Comparison of ENCODE assay signal across 24 cellular contexts in the genomic region with DNA sequence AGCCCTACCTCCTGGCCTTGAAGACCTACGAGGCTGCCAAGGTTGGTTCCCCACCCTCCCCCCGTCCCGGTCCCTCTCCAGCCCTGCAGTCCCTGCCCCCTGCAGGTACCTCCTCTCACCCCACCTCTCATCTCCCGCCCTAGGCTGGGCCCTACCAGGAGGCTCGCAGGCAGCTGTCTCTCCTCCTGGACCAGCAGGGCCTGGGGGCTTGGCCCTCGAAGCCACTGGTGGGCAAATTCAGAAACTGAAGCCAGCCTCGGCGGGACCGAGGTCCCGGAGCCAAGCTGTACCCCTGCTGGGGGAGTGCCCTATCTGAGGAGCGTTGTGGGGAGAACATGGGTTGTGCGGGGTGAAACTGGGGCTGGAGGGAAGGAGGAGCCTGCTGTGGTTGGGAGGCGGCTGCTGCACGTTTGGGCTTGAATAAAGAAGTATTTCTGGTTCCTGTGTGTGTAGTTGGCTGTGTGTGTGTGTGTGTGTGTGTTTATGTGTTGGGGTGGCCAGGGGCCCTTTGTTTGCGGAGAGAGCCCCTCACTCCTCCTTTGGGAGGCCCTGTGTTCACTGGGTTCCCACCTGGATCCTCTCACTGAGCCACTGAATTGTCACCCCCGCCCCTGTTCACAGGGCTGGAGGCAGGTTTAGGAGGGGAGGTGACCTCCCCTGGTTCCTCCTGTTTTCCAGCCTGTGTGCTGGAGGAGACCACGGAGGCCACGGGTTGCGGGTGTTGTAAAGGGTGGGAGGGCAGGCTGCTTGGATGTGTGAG. TPM values are rescaled to one million over a fixed set of nuclear protein-coding genes. Genes with fewer than 3 reads are reported as not detected.
DNase-seq lines count a peak whose midpoint lies in the region; ATAC-seq and TF ChIP-seq lines count a peak whose summit lies in the region.
"Had no signal": no experiment of that assay in that cellular context is flagged by ENCODE, and none has a peak within 500 bp of the region (broad histone marks: within the 10 kb centered on the region; RNA-seq: fewer than 3 reads in every experiment).

No MANE protein-coding gene starts in this region.

- ATAC-seq in activated CD8-positive, alpha-beta T cell treated with anti-CD3 and anti-CD28 coated beads, Interleukin-2, amount 10 ng/mL, durations not matched to agents 7 days and 5 days = no peak
- no peak for ATAC-seq in activated CD8-positive, alpha-beta T cell treated with anti-CD3 and anti-CD28 coated beads for 36 hours
- ATAC-seq in esophagus mucosa = peak; percentile 78
- ATAC-seq: stimulated activated effector memory CD8-positive, alpha-beta T cell treated with anti-CD3 and anti-CD28 coated beads, Interleukin-12 subunit alpha, Interleukin-12 subunit beta, amount 100 ng/mL, for 72 hours had no signal

- H3K27ac Mint-ChIP-seq in activated CD8-positive, alpha-beta T cell treated with anti-CD3 and anti-CD28 coated beads, Interleukin-2, amount 10 ng/mL, durations not matched to agents 7 days and 5 days = peak overlapping the region; percentile 19
- no peak overlapping the region for H3K27ac Mint-ChIP-seq in activated CD8-positive, alpha-beta T cell treated with anti-CD3 and anti-CD28 coated beads for 36 hours
- H3K27ac Mint-ChIP-seq: IgD-negative memory B cell; stimulated activated effector memory CD8-positive, alpha-beta T cell treated with anti-CD3 and anti-CD28 coated beads, Interleukin-12 subunit alpha, Interleukin-12 subunit beta, amount 100 ng/mL, for 72 hours had no signal

- H3K36me3 ChIP-seq in urinary bladder (ENCODE audit: insufficient read depth) (no peaks in the 10 kb centered on the region), HAP-1 (replicated peaks) (no peaks in the 10 kb centered on the region)
- H3K36me3 ChIP-seq: tibial artery had no signal

- intact Hi-C loops in activated CD8-positive, alpha-beta T cell treated with anti-CD3 and anti-CD28 coated beads for 36 hours (cut with micrococcal nuclease) = no loop called here

- H3K27me3 Mint-ChIP-seq in activated CD8-positive, alpha-beta T cell treated with anti-CD3 and anti-CD28 coated beads, Interleukin-2, amount 10 ng/mL, durations not matched to agents 7 days and 5 days (ENCODE audit: low read depth) = peaks cover 2% of the 10 kb centered on the region
- H3K27me3 Mint-ChIP-seq in activated CD8-positive, alpha-beta T cell treated with anti-CD3 and anti-CD28 coated beads for 36 hours = no peaks in the 10 kb centered on the region

- 69% methylated on average over 19 of the region's 19 CpGs for whole genome bisulfite sequencing in urinary bladder

- in situ Hi-C loops in HAP-1 (cut with MboI; ENCODE audit: low sequenced_read_pairs) = no loop called here

- no peak for TF ChIP-seq CTCF in activated CD8-positive, alpha-beta T cell treated with anti-CD3 and anti-CD28 coated beads for 36 hours (IDR thresholded peaks at IDR 0.05)

- H3K4me3 Mint-ChIP-seq in activated CD8-positive, alpha-beta T cell treated with anti-CD3 and anti-CD28 coated beads, Interleukin-2, amount 10 ng/mL, durations not matched to agents 7 days and 5 days = no peak overlapping the region
- no peak overlapping the region for H3K4me3 Mint-ChIP-seq in activated CD8-positive, alpha-beta T cell treated with anti-CD3 and anti-CD28 coated beads for 36 hours
- H3K4me3 Mint-ChIP-seq: nephron progenitor cell; stimulated activated effector memory CD8-positive, alpha-beta T cell treated with anti-CD3 and anti-CD28 coated beads, Interleukin-12 subunit alpha, Interleukin-12 subunit beta, amount 100 ng/mL, for 72 hours had no signal

- H3K4me1 Mint-ChIP-seq in activated CD8-positive, alpha-beta T cell treated with anti-CD3 and anti-CD28 coated beads, Interleukin-2, amount 10 ng/mL, durations not matched to agents 7 days and 5 days (ENCODE audit: low read depth) = peaks cover 20% of the 10 kb centered on the region
- H3K4me1 Mint-ChIP-seq in activated CD8-positive, alpha-beta T cell treated with anti-CD3 and anti-CD28 coated beads for 36 hours (ENCODE audit: low read depth) = peaks cover 16% of the 10 kb centered on the region

- H3K9me3 Mint-ChIP-seq in activated CD8-positive, alpha-beta T cell treated with anti-CD3 and anti-CD28 coated beads, Interleukin-2, amount 10 ng/mL, durations not matched to agents 7 days and 5 days (ENCODE audit: insufficient read depth) = no peaks in the 10 kb centered on the region
- no peaks in the 10 kb centered on the region for H3K9me3 Mint-ChIP-seq in activated CD8-positive, alpha-beta T cell treated with anti-CD3 and anti-CD28 coated beads for 36 hours
- H3K9me3 Mint-ChIP-seq: IgD-negative memory B cell; nephron progenitor cell; stimulated activated effector memory CD8-positive, alpha-beta T cell treated with anti-CD3 and anti-CD28 coated beads, Interleukin-12 subunit alpha, Interleukin-12 subunit beta, amount 100 ng/mL, for 72 hours had no signal

- H3K36me3 Mint-ChIP-seq in activated CD8-positive, alpha-beta T cell treated with anti-CD3 and anti-CD28 coated beads, Interleukin-2, amount 10 ng/mL, durations not matched to agents 7 days and 5 days (ENCODE audit: low read depth) = no peaks in the 10 kb centered on the region
- H3K36me3 Mint-ChIP-seq in activated CD8-positive, alpha-beta T cell treated with anti-CD3 and anti-CD28 coated beads for 36 hours (ENCODE audit: low read depth) = no peaks in the 10 kb centered on the region
- H3K36me3 Mint-ChIP-seq: IgD-negative memory B cell; stimulated activated effector memory CD8-positive, alpha-beta T cell treated with anti-CD3 and anti-CD28 coated beads, Interleukin-12 subunit alpha, Interleukin-12 subunit beta, amount 100 ng/mL, for 72 hours had no signal

- no peak overlapping the region for H3K4me3 ChIP-seq in urinary bladder (ENCODE audit: low read depth, low read length)
- H3K4me3 ChIP-seq in HAP-1 = no peak overlapping the region
- H3K4me3 ChIP-seq: tibial artery had no signal

- DNase-seq in activated CD8-positive, alpha-beta T cell treated with anti-CD3 and anti-CD28 coated beads, Interleukin-2, amount 10 ng/mL, durations not matched to agents 7 days and 5 days = no peak
- no peak for DNase-seq in activated CD8-positive, alpha-beta T cell treated with anti-CD3 and anti-CD28 coated beads for 36 hours
- DNase-seq in substantia nigra (lab: John Stamatoyannopoulos, UW) = no peak
- DNase-seq in HAP-1 (ENCODE audit: low spot score in 2 of 2) = no peak
- DNase-seq: activated CD4-positive, CD25-positive, alpha-beta regulatory T cell treated with anti-CD3 and anti-CD28 coated beads, Interleukin-2, amount 50 U/mL, for 72 hours; activated gamma-delta T cell; anterior cingulate cortex; cerebellar nuclear complex; DMS153; effector CD8-positive, alpha-beta T cell; hypothalamus; NCI-H2029; NCI-H510A treated with DMSO at 0.1 percent for 48 hours; nephron progenitor cell; SIG-M5; stimulated activated CD4-positive, alpha-beta T cell treated with anti-CD3 and anti-CD28 coated beads, Interleukin-12 subunit alpha, Interleukin-12 subunit beta, amount 100 ng/mL, for 4 hours; tibial artery had no signal

- POLR2A ChIA-PET in activated CD8-positive, alpha-beta T cell treated with anti-CD3 and anti-CD28 coated beads, Interleukin-2, amount 10 ng/mL, durations not matched to agents 7 days and 5 days (lab: Charles Lee) = no interaction called here
- POLR2A ChIA-PET in activated CD8-positive, alpha-beta T cell treated with anti-CD3 and anti-CD28 coated beads for 36 hours (lab: Charles Lee) = no interaction called here

- CTCF ChIA-PET in activated CD8-positive, alpha-beta T cell treated with anti-CD3 and anti-CD28 coated beads, Interleukin-2, amount 10 ng/mL, durations not matched to agents 7 days and 5 days (lab: Charles Lee) = interaction anchor here (1.5 kb wide), 1 partner anchor 10 kb away, joined by 5 read pairs; a partner anchor contains a TSS
- CTCF ChIA-PET in activated CD8-positive, alpha-beta T cell treated with anti-CD3 and anti-CD28 coated beads for 36 hours (lab: Charles Lee) = no interaction called here

- no peaks in the 10 kb centered on the region for H3K27me3 ChIP-seq in HAP-1 (ENCODE audit: low read depth)

- peak overlapping the region; percentile 27 for H3K27ac ChIP-seq in urinary bladder (ENCODE audit: low read depth)
- H3K27ac ChIP-seq in substantia nigra (ENCODE audit: low read depth, low read length, poor library complexity, severe bottlenecking) = no peak overlapping the region
- H3K27ac ChIP-seq: C4-2B, tibial artery had no signal

- no peaks in the 10 kb centered on the region for H3K9me3 ChIP-seq in HAP-1
- H3K9me3 ChIP-seq: tibial artery had no signal

- H3K4me1 ChIP-seq in urinary bladder (ENCODE audit: insufficient read depth) (no peaks in the 10 kb centered on the region), HAP-1 (no peaks in the 10 kb centered on the region)
- H3K4me1 ChIP-seq: tibial artery had no signal

RNA-seq across cellular contexts. Expression of a gene that starts 6.0 kb away (rescaled TPM):
- total RNA-seq in activated CD8-positive, alpha-beta T cell treated with anti-CD3 and anti-CD28 coated beads, Interleukin-2, amount 10 ng/mL, durations not matched to agents 7 days and 5 days = under 1 TPM in 1 of 2 experiments, not detected in 1; 0.18 TPM
- total RNA-seq in activated CD8-positive, alpha-beta T cell treated with anti-CD3 and anti-CD28 coated beads for 36 hours = under 1 TPM; 0.16 to 0.63 TPM
- total RNA-seq in esophagus mucosa (1.1 TPM), urinary bladder (0.21 TPM)
- 0.47 TPM for polyA plus RNA-seq in urinary bladder
- total RNA-seq: A172; T-helper 2 cell treated with Interferon-gamma antibody and Interleukin-4, amounts not matched to agents 100 ng/mL and 5 ng/mL, for 36 hours had no signal
- polyA plus RNA-seq: IgD-negative memory B cell had no signal

RNA-seq across cellular contexts. Expression of a gene that starts 10.1 kb away (rescaled TPM):
- 10 to 100 TPM; 53.4 to 62.3 TPM for total RNA-seq in activated CD8-positive, alpha-beta T cell treated with anti-CD3 and anti-CD28 coated beads, Interleukin-2, amount 10 ng/mL, durations not matched to agents 7 days and 5 days
- total RNA-seq in activated CD8-positive, alpha-beta T cell treated with anti-CD3 and anti-CD28 coated beads for 36 hours = 10 to 100 TPM; 59.3 to 62.6 TPM
- total RNA-seq in esophagus mucosa = 18.3 TPM
- total RNA-seq in urinary bladder = 24.4 TPM
- polyA plus RNA-seq in urinary bladder = 39.3 TPM

RNA-seq across cellular contexts. Expression of a gene that starts 42.9 kb away (rescaled TPM):
- total RNA-seq in activated CD8-positive, alpha-beta T cell treated with anti-CD3 and anti-CD28 coated beads, Interleukin-2, amount 10 ng/mL, durations not matched to agents 7 days and 5 days = not detected
- total RNA-seq in activated CD8-positive, alpha-beta T cell treated with anti-CD3 and anti-CD28 coated beads for 36 hours = not detected
- total RNA-seq in esophagus mucosa = not detected
- not detected for total RNA-seq in urinary bladder
- not detected for polyA plus RNA-seq in urinary bladder
- total RNA-seq: T-helper 2 cell treated with Interferon-gamma antibody and Interleukin-4, amounts not matched to agents 100 ng/mL and 5 ng/mL, for 36 hours had no signal
- polyA plus RNA-seq: IgD-negative memory B cell had no signal

RNA-seq across cellular contexts. Expression of a gene that starts 51.8 kb away (rescaled TPM):
- not detected for total RNA-seq in activated CD8-positive, alpha-beta T cell treated with anti-CD3 and anti-CD28 coated beads, Interleukin-2, amount 10 ng/mL, durations not matched to agents 7 days and 5 days
- total RNA-seq in activated CD8-positive, alpha-beta T cell treated with anti-CD3 and anti-CD28 coated beads for 36 hours = not detected
- total RNA-seq in esophagus mucosa (0.16 TPM), urinary bladder (not detected)
- polyA plus RNA-seq in urinary bladder = 0.85 TPM
- total RNA-seq: T-helper 2 cell treated with Interferon-gamma antibody and Interleukin-4, amounts not matched to agents 100 ng/mL and 5 ng/mL, for 36 hours had no signal
- polyA plus RNA-seq: IgD-negative memory B cell had no signal

RNA-seq across cellular contexts. Expression of a gene that starts 51.9 kb away (rescaled TPM):
- 10 to 100 TPM; 10.4 to 12.3 TPM for total RNA-seq in activated CD8-positive, alpha-beta T cell treated with anti-CD3 and anti-CD28 coated beads, Interleukin-2, amount 10 ng/mL, durations not matched to agents 7 days and 5 days
- total RNA-seq in activated CD8-positive, alpha-beta T cell treated with anti-CD3 and anti-CD28 coated beads for 36 hours = 10 to 100 TPM; 11.1 to 11.8 TPM
- total RNA-seq in esophagus mucosa (8.6 TPM), urinary bladder (32.7 TPM)
- 12.9 TPM for polyA plus RNA-seq in urinary bladder
